10 cellular contexts compared by ENCODE assay signal in genomic region chr7:155477469-155477868, GRCh38. TPM values are rescaled to one million over a fixed set of nuclear protein-coding genes. Genes with fewer than 3 reads are reported as not detected.
A peak's percentile ranks its signal among the peaks of the same experiment; 100 is the strongest.
DNase-seq lines count a peak whose midpoint lies in the region; ATAC-seq and TF ChIP-seq lines count a peak whose summit lies in the region.
"Had no signal": no experiment of that assay in that cellular context is flagged by ENCODE, and none has a peak within 500 bp of the region (broad histone marks: within the 10 kb centered on the region; RNA-seq: fewer than 3 reads in every experiment).

No MANE protein-coding gene starts in this region.

- no peaks in the 10 kb centered on the region for H3K9me3 ChIP-seq in transverse colon
- H3K9me3 ChIP-seq: BLaER1 had no signal

- 64 to 72% methylated on average over 4 of the region's 4 CpGs for WGBS in transverse colon (ENCODE audit: low coverage in 1 of 2), 2 donors

- DNase-seq in stimulated activated CD4-positive, alpha-beta T cell treated with anti-CD3 and anti-CD28 coated beads, Interleukin-12 subunit alpha, Interleukin-12 subunit beta, amount 100 ng/mL, for 4 hours, result no peak
- DNase-seq in foreskin fibroblast, result no peak
- no peak for DNase-seq in transverse colon
- DNase-seq in AML-193 (lab: John Stamatoyannopoulos, UW), result no peak
- DNase-seq: NCI-H748 treated with DMSO at 0.1 percent for 48 hours had no signal

- in situ Hi-C loops in transverse colon (cut with MboI; ENCODE audit: low pct_ligation_motif_present in 1 of 4, low pct_unique_long_range_greater_than_20kb in 1 of 4, low sequenced_read_pairs in 3 of 4), result no loop called here

- TF ChIP-seq EP300 in transverse colon (IDR thresholded peaks at IDR 0.05; ENCODE audit: low read depth), result no peak

- TF ChIP-seq POLR2A in transverse colon (IDR thresholded peaks at IDR 0.05), result no peak

- no peak overlapping the region for H3K27ac ChIP-seq in transverse colon
- H3K27ac ChIP-seq: BLaER1 had no signal

- H3K4me3 ChIP-seq in foreskin fibroblast (ENCODE audit: low read depth in 1 of 2, low read length in 2 of 2) (no peak overlapping the region), transverse colon (no peak overlapping the region)
- H3K4me3 ChIP-seq: BLaER1 had no signal

- H3K4me1 ChIP-seq in transverse colon, result no peaks in the 10 kb centered on the region
- H3K4me1 ChIP-seq: BLaER1 had no signal

- intact Hi-C loops in transverse colon (cut with DNase I; ENCODE audit: low total_unique reads), result no loop called here

- no peak for TF ChIP-seq CTCF in foreskin fibroblast (IDR thresholded peaks at IDR 0.05; ENCODE audit: low read depth, low read length)
- no peak for TF ChIP-seq CTCF in transverse colon (IDR thresholded peaks at IDR 0.05)

- no peaks in the 10 kb centered on the region for H3K36me3 ChIP-seq in transverse colon
- H3K36me3 ChIP-seq: BLaER1 had no signal

- peaks cover 94% of the 10 kb centered on the region for H3K27me3 ChIP-seq in transverse colon

- ATAC-seq in GM18502 (IDR thresholded peaks at IDR 0.05; ENCODE audit: poor library complexity, unreplicated experiment) (peak; percentile 98), GM19372 (IDR thresholded peaks at IDR 0.05; ENCODE audit: low read depth, unreplicated experiment) (peak; percentile 94), HG02763 (IDR thresholded peaks at IDR 0.05; ENCODE audit: unreplicated experiment) (peak; percentile 96), HG03442 (IDR thresholded peaks at IDR 0.05; ENCODE audit: unreplicated experiment) (peak; percentile 94)

RNA-seq across cellular contexts. Expression of gene EN2, which starts 19.5 kb away (rescaled TPM):
- not detected for total RNA-seq in transverse colon
